19 cellular contexts compared by ENCODE assay signal in the genomic region with DNA sequence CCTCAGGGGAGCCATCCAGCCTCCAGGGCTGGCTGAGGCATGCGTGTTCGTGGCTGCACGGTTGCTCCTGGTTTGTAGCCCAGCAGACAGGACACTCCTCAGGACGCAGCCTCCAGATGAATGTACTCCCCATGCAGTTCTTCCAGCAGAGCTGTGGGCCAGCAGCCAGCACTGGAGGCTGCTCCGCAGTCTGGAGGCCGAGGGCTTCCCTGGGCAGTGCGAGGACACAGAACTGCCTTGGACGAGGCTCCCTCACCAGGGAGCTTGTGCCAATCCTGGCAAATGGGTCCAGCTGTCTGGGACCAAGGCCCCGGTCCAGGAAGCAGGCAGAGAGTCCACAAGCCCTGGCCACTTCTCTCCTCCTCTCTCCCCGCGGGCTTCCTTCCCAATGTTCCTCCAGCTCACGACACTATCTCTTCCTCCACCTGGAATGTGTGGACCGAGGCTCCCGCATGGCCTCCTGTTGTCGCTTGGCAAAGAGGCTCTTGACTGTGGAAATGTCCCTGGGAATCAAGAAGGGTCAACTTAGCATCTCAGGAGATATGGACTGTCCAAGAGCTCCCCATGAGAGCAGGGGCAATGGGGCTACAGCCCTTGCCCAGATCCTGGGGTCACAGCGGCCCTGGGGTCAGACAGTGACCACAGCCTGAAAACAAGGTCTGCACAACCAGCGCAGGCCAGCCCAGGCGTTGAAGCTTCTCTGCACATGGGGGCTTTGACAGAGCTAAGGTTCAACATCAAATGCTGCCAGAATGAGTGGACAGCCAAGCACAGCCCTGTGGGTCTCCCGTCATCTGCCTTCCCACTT. TPM values are rescaled to one million over a fixed set of nuclear protein-coding genes. Genes with fewer than 3 reads are reported as not detected.
DNase-seq lines count a peak whose midpoint lies in the region; ATAC-seq and TF ChIP-seq lines count a peak whose summit lies in the region.
"Had no signal": no experiment of that assay in that cellular context is flagged by ENCODE, and none has a peak within 500 bp of the region (broad histone marks: within the 10 kb centered on the region; RNA-seq: fewer than 3 reads in every experiment).

No MANE protein-coding gene starts in this region.

- no peak for TF ChIP-seq POLR2A in sigmoid colon (IDR thresholded peaks at IDR 0.05)

- H3K27ac ChIP-seq in right cardiac atrium (ENCODE audit: low read length) (no peak overlapping the region), sigmoid colon (peak overlapping the region; percentile 7 to 76 (median 66)), Karpas-422 (ENCODE audit: low read length) (no peak overlapping the region)
- no peak overlapping the region for H3K27ac ChIP-seq in naive thymus-derived CD4-positive, alpha-beta T cell (ENCODE audit: low read depth, low read length)

- no peak overlapping the region for H2AFZ ChIP-seq in Karpas-422 (ENCODE audit: low read length)

- no peaks in the 10 kb centered on the region for H3K36me3 Mint-ChIP-seq in naive thymus-derived CD4-positive, alpha-beta T cell
- H3K36me3 Mint-ChIP-seq: activated naive CD4-positive, alpha-beta T cell treated with anti-CD3 and anti-CD28 coated beads, Interleukin-2, amount 50 U/mL, for 24 hours; CD8-positive, alpha-beta T cell had no signal

- no peak for TF ChIP-seq EP300 in sigmoid colon (IDR thresholded peaks at IDR 0.05)

- intact Hi-C loops in right cardiac atrium (cut with DNase I) = no loop called here
- intact Hi-C loops in sigmoid colon (cut with DNase I) = no loop called here
- intact Hi-C loops in naive thymus-derived CD4-positive, alpha-beta T cell (cut with micrococcal nuclease) = no loop called here

- H4K20me1 ChIP-seq in Karpas-422 (ENCODE audit: insufficient read depth, low read depth, low read length) = no peaks in the 10 kb centered on the region

- TF ChIP-seq CTCF in astrocyte of the spinal cord (IDR thresholded peaks at IDR 0.05; ENCODE audit: low read depth, low read length) = no peak
- no peak for TF ChIP-seq CTCF in sigmoid colon (IDR thresholded peaks at IDR 0.05)

- no peaks in the 10 kb centered on the region for H3K9me2 ChIP-seq in Karpas-422 (replicated peaks; ENCODE audit: insufficient read depth, low read length)

- peaks cover 0 to 5% (median 3%) of the 10 kb centered on the region in 5 donors for H3K27me3 Mint-ChIP-seq in naive thymus-derived CD4-positive, alpha-beta T cell
- H3K27me3 Mint-ChIP-seq: activated CD8-positive, alpha-beta T cell treated with anti-CD3 and anti-CD28 coated beads for 36 hours; activated naive CD4-positive, alpha-beta T cell treated with anti-CD3 and anti-CD28 coated beads, Interleukin-2, amount 50 U/mL, for 24 hours had no signal

- no peak overlapping the region for H3K27ac Mint-ChIP-seq in naive thymus-derived CD4-positive, alpha-beta T cell
- H3K27ac Mint-ChIP-seq: activated CD8-positive, alpha-beta T cell treated with anti-CD3 and anti-CD28 coated beads for 36 hours; activated naive CD4-positive, alpha-beta T cell treated with anti-CD3 and anti-CD28 coated beads, Interleukin-2, amount 50 U/mL, for 24 hours; CD8-positive, alpha-beta T cell had no signal

- H3K4me1 ChIP-seq in right cardiac atrium (ENCODE audit: control insufficient read depth, insufficient read depth, low read length) (no peaks in the 10 kb centered on the region), sigmoid colon (peaks cover 0 to 74% (median 66%) of the 10 kb centered on the region in 4 donors), Karpas-422 (ENCODE audit: low read length) (no peaks in the 10 kb centered on the region)
- H3K4me1 ChIP-seq in naive thymus-derived CD4-positive, alpha-beta T cell (ENCODE audit: control insufficient read depth in 2 of 2, insufficient read depth in 2 of 2, low read length in 2 of 2) = no peaks in the 10 kb centered on the region

- CTCF ChIA-PET in naive thymus-derived CD4-positive, alpha-beta T cell (lab: Charles Lee) = no interaction called here

- H3K9me3 Mint-ChIP-seq in naive thymus-derived CD4-positive, alpha-beta T cell = no peaks in the 10 kb centered on the region
- H3K9me3 Mint-ChIP-seq: activated CD8-positive, alpha-beta T cell treated with anti-CD3 and anti-CD28 coated beads for 36 hours; activated naive CD4-positive, alpha-beta T cell treated with anti-CD3 and anti-CD28 coated beads, Interleukin-2, amount 50 U/mL, for 24 hours; CD8-positive, alpha-beta T cell had no signal

- ATAC-seq in right cardiac atrium (peak; percentile 49 to 59), GM19463 (IDR thresholded peaks at IDR 0.05; ENCODE audit: unreplicated experiment) (no peak)
- ATAC-seq in naive thymus-derived CD4-positive, alpha-beta T cell = no peak
- ATAC-seq: activated CD8-positive, alpha-beta T cell treated with anti-CD3 and anti-CD28 coated beads for 36 hours; CD8-positive, alpha-beta T cell had no signal

- 44% methylated on average over 19 of the region's 19 CpGs for WGBS in right cardiac atrium
- 82 to 86% methylated on average over 19 of the region's 19 CpGs for WGBS in sigmoid colon, 2 donors

- H3K9me3 ChIP-seq in right cardiac atrium (ENCODE audit: control insufficient read depth, low read length) (no peaks in the 10 kb centered on the region), sigmoid colon (no peaks in the 10 kb centered on the region), Karpas-422 (ENCODE audit: low read length) (no peaks in the 10 kb centered on the region)
- no peaks in the 10 kb centered on the region for H3K9me3 ChIP-seq in naive thymus-derived CD4-positive, alpha-beta T cell (ENCODE audit: control insufficient read depth in 2 of 3, low read length in 3 of 3)

- in situ Hi-C loops in astrocyte of the spinal cord (cut with HindIII; ENCODE audit: low sequenced_read_pairs) = no loop called here

- H3K79me2 ChIP-seq in Karpas-422 (ENCODE audit: low read length) = no peaks in the 10 kb centered on the region

- H3K4me2 ChIP-seq in Karpas-422 (ENCODE audit: low read depth, low read length, poor library complexity, severe bottlenecking) = no peak overlapping the region

- DNase-seq in GM04504 (ENCODE audit: low read depth) = peak; percentile 47
- DNase-seq in astrocyte of the spinal cord (ENCODE audit: low read depth, low spot score) = peak; percentile 74
- peak; percentile 79 to 92 (median 91) for DNase-seq in right cardiac atrium
- peak; percentile 93 for DNase-seq in sigmoid colon
- DNase-seq in naive thymus-derived CD4-positive, alpha-beta T cell = no peak
- DNase-seq in DMS53 (lab: John Stamatoyannopoulos, UW) = no peak
- DNase-seq in Karpas-422 = no peak
- DNase-seq: activated CD8-positive, alpha-beta T cell treated with anti-CD3 and anti-CD28 coated beads for 36 hours; CD8-positive, alpha-beta T cell; foreskin melanocyte; NCI-H1417; NCI-H510A; occipital lobe; stimulated activated CD4-positive, alpha-beta T cell treated with anti-CD3 and anti-CD28 coated beads, Interleukin-4, amount 100 ng/mL, for 1 hour; stimulated activated naive CD4-positive, alpha-beta T cell treated with Interleukin-2 at 50 U/mL for 16 hours; T1000 had no signal

- POLR2A ChIA-PET in naive thymus-derived CD4-positive, alpha-beta T cell (lab: Charles Lee) = no interaction called here

- H3K4me3 Mint-ChIP-seq in naive thymus-derived CD4-positive, alpha-beta T cell = no peak overlapping the region
- H3K4me3 Mint-ChIP-seq: activated CD8-positive, alpha-beta T cell treated with anti-CD3 and anti-CD28 coated beads for 36 hours; activated naive CD4-positive, alpha-beta T cell treated with anti-CD3 and anti-CD28 coated beads, Interleukin-2, amount 50 U/mL, for 24 hours; CD8-positive, alpha-beta T cell had no signal

- H3K4me3 ChIP-seq in astrocyte of the spinal cord (ENCODE audit: low read depth, low read length) (no peak overlapping the region), right cardiac atrium (ENCODE audit: low read length) (no peak overlapping the region), sigmoid colon (no peak overlapping the region), Karpas-422 (ENCODE audit: low read length) (no peak overlapping the region)
- H3K4me3 ChIP-seq in naive thymus-derived CD4-positive, alpha-beta T cell (ENCODE audit: low read length) = no peak overlapping the region

- H3K27me3 ChIP-seq in right cardiac atrium (ENCODE audit: control insufficient read depth, insufficient read depth) (no peaks in the 10 kb centered on the region), sigmoid colon (no peaks in the 10 kb centered on the region), Karpas-422 (ENCODE audit: low read length) (no peaks in the 10 kb centered on the region)
- no peaks in the 10 kb centered on the region for H3K27me3 ChIP-seq in naive thymus-derived CD4-positive, alpha-beta T cell (ENCODE audit: control insufficient read depth in 2 of 2, insufficient read depth in 2 of 2, low read length in 2 of 2)

- no peak overlapping the region for H3K9ac ChIP-seq in Karpas-422 (ENCODE audit: low read length)

- H3K4me1 Mint-ChIP-seq in naive thymus-derived CD4-positive, alpha-beta T cell = peaks cover 0 to 5% (median 0%) of the 10 kb centered on the region in 7 donors
- H3K4me1 Mint-ChIP-seq: activated naive CD4-positive, alpha-beta T cell treated with anti-CD3 and anti-CD28 coated beads, Interleukin-2, amount 50 U/mL, for 24 hours had no signal

- no peaks in the 10 kb centered on the region for H3K36me3 ChIP-seq in sigmoid colon
- no peaks in the 10 kb centered on the region for H3K36me3 ChIP-seq in naive thymus-derived CD4-positive, alpha-beta T cell (ENCODE audit: control insufficient read depth in 2 of 3, insufficient read depth in 3 of 3, low read length in 3 of 3)
- H3K36me3 ChIP-seq in Karpas-422 (ENCODE audit: insufficient read depth, low read length) = no peaks in the 10 kb centered on the region

RNA-seq across cellular contexts. Expression of a gene that starts 5.3 kb away (rescaled TPM):
- total RNA-seq in right cardiac atrium (under 1 TPM; 0.31 to 0.56 (median 0.38) TPM), sigmoid colon (1 to 10 TPM in 1 of 4 donors, not detected in 3; 2.2 TPM)
- polyA plus RNA-seq in right cardiac atrium (0.07 TPM), sigmoid colon (1 to 10 TPM in 1 of 3 donors, under 1 TPM in 2; 0.57 to 4.8 (median 0.92) TPM)
- not detected for total RNA-seq in naive thymus-derived CD4-positive, alpha-beta T cell
- polyA plus RNA-seq in naive thymus-derived CD4-positive, alpha-beta T cell = not detected
- not detected in 2 replicates for total RNA-seq in Karpas-422 (2014; rRNA removed; shearing (Covaris generic); ENCODE audit: low replicate concordance)
- total RNA-seq: activated CD8-positive, alpha-beta T cell treated with anti-CD3 and anti-CD28 coated beads for 36 hours; dermis microvascular lymphatic vessel endothelial cell; occipital lobe had no signal

Comparison
In these comparisons a context has a peak if more than half of its experiments do, and no peak if none do; other contexts are left out.
1. DNase-seq: peak in GM04504 (single experiment), astrocyte of the spinal cord (single experiment), right cardiac atrium (3 of 3) and sigmoid colon (single experiment); none in naive thymus-derived CD4-positive, alpha-beta T cell (0 of 9), DMS53 (single experiment) and Karpas-422 (single experiment).
2. ATAC-seq: peak in right cardiac atrium (2 of 2); none in GM19463 (single experiment) and naive thymus-derived CD4-positive, alpha-beta T cell (single experiment).
3. H3K27ac ChIP-seq: peak in sigmoid colon (4 of 4); none in right cardiac atrium (single experiment), naive thymus-derived CD4-positive, alpha-beta T cell (single experiment) and Karpas-422 (single experiment).